1 cellular context compared by ENCODE assay signal in genomic region chr22:19520566-19521305, GRCh38.
TF ChIP-seq lines count a peak whose summit lies in the region.

No MANE protein-coding gene starts in this region.

TF ChIP-seq in endothelial cell of umbilical vein, 7 proteins besides CTCF, POLR2A, EP300 and RAD21:
- no peak for TF ChIP-seq POLR2AphosphoS5 (IDR thresholded peaks at IDR 0.05; ENCODE audit: insufficient read depth, low read depth, low read length)
- TF ChIP-seq FOS (IDR thresholded peaks at IDR 0.05; ENCODE audit: borderline replicate concordance, insufficient read depth, low read length), result no peak
- TF ChIP-seq EZH2 (IDR thresholded peaks at IDR 0.05; ENCODE audit: borderline replicate concordance, low read depth, low read length, severe bottlenecking), result no peak
- no peak for TF ChIP-seq MYC (IDR thresholded peaks at IDR 0.05; ENCODE audit: low read depth, low read length)
- no peak for TF ChIP-seq GATA2 (IDR thresholded peaks at IDR 0.05; ENCODE audit: insufficient read depth, insufficient read length, low read depth, low read length)
- TF ChIP-seq JUN (IDR thresholded peaks at IDR 0.05; ENCODE audit: borderline replicate concordance, insufficient read depth, insufficient read length, low read depth), result no peak
- TF ChIP-seq MAX (IDR thresholded peaks at IDR 0.05; ENCODE audit: insufficient read depth, insufficient read length), result no peak
